In genomic region chr16:69182730-69183416, GRCh38 we compare ENCODE assay signal across 17 cellular contexts. TPM values are rescaled to one million over a fixed set of nuclear protein-coding genes. Genes with fewer than 3 reads are reported as not detected.
DNase-seq lines count a peak whose midpoint lies in the region; ATAC-seq and TF ChIP-seq lines count a peak whose summit lies in the region.
"Had no signal": no experiment of that assay in that cellular context is flagged by ENCODE, and none has a peak within 500 bp of the region (broad histone marks: within the 10 kb centered on the region; RNA-seq: fewer than 3 reads in every experiment).

No MANE protein-coding gene starts in this region.

- peak overlapping the region in 3 of 5 experiments; percentile 62 to 84 (median 63) for H3K27ac Mint-ChIP-seq in brain
- H3K27ac Mint-ChIP-seq: activated CD8-positive, alpha-beta T cell treated with anti-CD3 and anti-CD28 coated beads, Interleukin-2, amount 10 ng/mL, durations not matched to agents 7 days and 5 days; T-helper 1 cell treated with Interleukin-12 subunit alpha and Interleukin-12 subunit beta and Interleukin-4 antibody, amounts not matched to agents 30 μg/mL and 1 μg/mL, for 36 hours had no signal

- H3K27me3 ChIP-seq in sigmoid colon, result no peaks in the 10 kb centered on the region
- H3K27me3 ChIP-seq: neutrophil, tibial nerve had no signal

- H3K27me3 Mint-ChIP-seq in brain, result peaks cover 3% of the 10 kb centered on the region

- H3K36me3 Mint-ChIP-seq in brain, result peaks cover 3% of the 10 kb centered on the region

- TF ChIP-seq CTCF in brain (conservative IDR thresholded peaks at IDR 0.05) (no peak), sigmoid colon (IDR thresholded peaks at IDR 0.05) (no peak)

- no peak overlapping the region for H3K4me3 ChIP-seq in sigmoid colon
- H3K4me3 ChIP-seq: lower lobe of right lung, tibial nerve had no signal

- peak; percentile 26 for DNase-seq in DMS153 (lab: John Stamatoyannopoulos, UW)
- no peak for DNase-seq in DMS153 treated with DMSO at 0.1 percent for 48 hours (lab: John Stamatoyannopoulos, UW; ENCODE audit: unreplicated experiment)
- peak; percentile 86 for DNase-seq in NCI-H2171 treated with DMSO at 0.1 percent for 48 hours (lab: John Stamatoyannopoulos, UW)
- DNase-seq in sigmoid colon, result peak; percentile 54
- no peak for DNase-seq in GDM1 (lab: John Stamatoyannopoulos, UW)
- DNase-seq: 8988T; activated CD8-positive, alpha-beta T cell treated with anti-CD3 and anti-CD28 coated beads, Interleukin-2, amount 10 ng/mL, durations not matched to agents 7 days and 5 days; activated naive CD4-positive, alpha-beta T cell treated with Interleukin-2 at 50 U/mL for 16 hours; cerebellar nuclear complex; lower lobe of right lung; NCI-H146 had no signal

- peak overlapping the region in 2 of 5 experiments; percentile 8 to 39 for H3K4me3 Mint-ChIP-seq in brain
- H3K4me3 Mint-ChIP-seq: activated CD8-positive, alpha-beta T cell treated with anti-CD3 and anti-CD28 coated beads, Interleukin-2, amount 10 ng/mL, durations not matched to agents 7 days and 5 days; T-helper 1 cell treated with Interleukin-12 subunit alpha and Interleukin-12 subunit beta and Interleukin-4 antibody, amounts not matched to agents 30 μg/mL and 1 μg/mL, for 36 hours had no signal

- no peak for TF ChIP-seq EP300 in sigmoid colon (IDR thresholded peaks at IDR 0.05)

- TF ChIP-seq POLR2A in sigmoid colon (IDR thresholded peaks at IDR 0.05), result no peak

- WGBS in sigmoid colon, 2 donors, result 54 to 61% methylated on average over 10 of the region's 10 CpGs

- H3K27ac ChIP-seq in sigmoid colon, result peak overlapping the region in 3 of 4 donors; percentile 30 to 62 (median 52)
- H3K27ac ChIP-seq: lower lobe of right lung, neutrophil had no signal

- no peaks in the 10 kb centered on the region for H3K9me3 ChIP-seq in sigmoid colon
- H3K9me3 ChIP-seq: lower lobe of right lung, neutrophil, tibial nerve had no signal

- peaks cover 0 to 2% (median 0%) of the 10 kb centered on the region in 5 experiments for H3K9me3 Mint-ChIP-seq in brain
- H3K9me3 Mint-ChIP-seq: T-helper 1 cell treated with Interleukin-12 subunit alpha and Interleukin-12 subunit beta and Interleukin-4 antibody, amounts not matched to agents 30 μg/mL and 1 μg/mL, for 36 hours had no signal

- H3K4me1 ChIP-seq in sigmoid colon, result peaks cover 0 to 46% (median 36%) of the 10 kb centered on the region in 4 donors

- ATAC-seq in GM19023 (IDR thresholded peaks at IDR 0.05; ENCODE audit: unreplicated experiment) (no peak), GM21825 (IDR thresholded peaks at IDR 0.05; ENCODE audit: unreplicated experiment) (no peak)
- ATAC-seq: activated CD8-positive, alpha-beta T cell treated with anti-CD3 and anti-CD28 coated beads, Interleukin-2, amount 10 ng/mL, durations not matched to agents 7 days and 5 days; lower lobe of right lung had no signal

- H3K4me1 Mint-ChIP-seq in brain, result peaks cover 38% of the 10 kb centered on the region

- intact Hi-C loops in sigmoid colon (cut with DNase I), result no loop called here

- no peaks in the 10 kb centered on the region for H3K36me3 ChIP-seq in sigmoid colon
- H3K36me3 ChIP-seq: lower lobe of right lung, neutrophil, tibial nerve had no signal

RNA-seq across cellular contexts. Expression of gene SNTB2, which starts 4.1 kb away (rescaled TPM):
- polyA plus RNA-seq in brain (ENCODE audit: insufficient read depth, low read depth, low replicate concordance), result 3.4 TPM
- total RNA-seq in sigmoid colon, result 10 to 100 TPM; 23.2 to 38.2 (median 30.0) TPM
- 1 to 10 TPM; 4.2 to 7.3 (median 5.8) TPM for polyA plus RNA-seq in sigmoid colon

RNA-seq across cellular contexts. Expression of gene UTP4, which starts 50.4 kb away (rescaled TPM):
- polyA plus RNA-seq in brain (ENCODE audit: insufficient read depth, low read depth, low replicate concordance) (36.3 TPM), sigmoid colon (10 to 100 TPM in 2 of 3 donors, 1 to 10 TPM in 1; 9.5 to 23.7 (median 13.8) TPM)
- 10 to 100 TPM; 24.6 to 37.5 (median 27.8) TPM for total RNA-seq in sigmoid colon

RNA-seq across cellular contexts. Expression of gene CHTF8, which starts 50.5 kb away (rescaled TPM):
- polyA plus RNA-seq in brain (ENCODE audit: insufficient read depth, low read depth, low replicate concordance) (151 TPM), sigmoid colon (10 to 100 TPM; 61.9 to 77.0 (median 72.4) TPM)
- total RNA-seq in sigmoid colon, result 10 to 100 TPM; 46.3 to 79.2 (median 55.5) TPM

Comparison
In these comparisons a context has a peak if more than half of its experiments do, and no peak if none do; other contexts are left out.
1. DNase-seq: peak in DMS153 (single experiment), NCI-H2171 treated with DMSO at 0.1 percent for 48 hours (single experiment) and sigmoid colon (single experiment); none in DMS153 treated with DMSO at 0.1 percent for 48 hours (single experiment) and GDM1 (single experiment).